8 cellular contexts compared by ENCODE assay signal in genomic region chr12:100268835-100269564, GRCh38.
DNase-seq lines count a peak whose midpoint lies in the region; ATAC-seq, FAIRE-seq and TF ChIP-seq lines count a peak whose summit lies in the region.

No MANE protein-coding gene starts in this region.

- no peak for FAIRE-seq in GM19239 (lab: Jason Lieb, UNC)

- H3K36me3 Mint-ChIP-seq in memory B cell: peaks cover 4% of the 10 kb centered on the region

- peak overlapping the region; percentile 61 for H3K4me3 Mint-ChIP-seq in memory B cell

- ATAC-seq in memory B cell (ENCODE audit: low read depth): no peak
- ATAC-seq in HG03025 (IDR thresholded peaks at IDR 0.05; ENCODE audit: low FRiP score, unreplicated experiment): no peak

- no peak for TF ChIP-seq CTCF in AG09309 (IDR thresholded peaks at IDR 0.05; ENCODE audit: control insufficient read depth, insufficient read depth, low read depth, low read length, missing control alignments)
- no peak for TF ChIP-seq CTCF in HFF-Myc (IDR thresholded peaks at IDR 0.05; ENCODE audit: low read depth, low read length, missing control alignments)
- TF ChIP-seq CTCF in astrocyte of the cerebellum (IDR thresholded peaks at IDR 0.05; ENCODE audit: low read depth, low read length, missing control alignments): no peak

- peak overlapping the region; percentile 1 for H3K27ac Mint-ChIP-seq in memory B cell

- DNase-seq in AG09309 (ENCODE audit: low read depth): no peak
- no peak for DNase-seq in HFF-Myc (ENCODE audit: extremely low read depth, low read depth)
- no peak for DNase-seq in astrocyte of the cerebellum (ENCODE audit: low read depth)
- no peak for DNase-seq in memory B cell (ENCODE audit: low spot score in 2 of 2)
- no peak for DNase-seq in GM19239 (ENCODE audit: insufficient read length, low spot score)
- DNase-seq in cerebellar nuclear complex (lab: John Stamatoyannopoulos, UW): no peak
- DNase-seq in hypothalamus (lab: John Stamatoyannopoulos, UW): no peak

- no peaks in the 10 kb centered on the region for H3K9me3 Mint-ChIP-seq in memory B cell

- in situ Hi-C loops in astrocyte of the cerebellum (cut with HindIII; ENCODE audit: low sequenced_read_pairs): no loop called here

- peaks cover 23% of the 10 kb centered on the region for H3K4me1 Mint-ChIP-seq in memory B cell

- peak overlapping the region; percentile 78 for H3K4me3 ChIP-seq in AG09309 (ENCODE audit: control insufficient read depth, low read depth, low read length)
- H3K4me3 ChIP-seq in HFF-Myc (replicated peaks; ENCODE audit: low read depth, low read length): peak overlapping the region; percentile 85
- H3K4me3 ChIP-seq in astrocyte of the cerebellum (ENCODE audit: low read depth, low read length): peak overlapping the region; percentile 87

- H3K27me3 Mint-ChIP-seq in memory B cell: no peaks in the 10 kb centered on the region
